In genomic region chr6:56372621-56373020, GRCh38 we compare ENCODE assay signal across 24 cellular contexts.
DNase-seq lines count a peak whose midpoint lies in the region; ATAC-seq and TF ChIP-seq lines count a peak whose summit lies in the region.
"Had no signal": no experiment of that assay in that cellular context is flagged by ENCODE, and none has a peak within 500 bp of the region (broad histone marks: within the 10 kb centered on the region; RNA-seq: fewer than 3 reads in every experiment).

No MANE protein-coding gene starts in this region.

- H3K36me3 ChIP-seq in SK-N-SH (replicated peaks in 1 of 2; ENCODE audit: control insufficient read depth in 1 of 2, insufficient read depth in 2 of 2, low read length in 1 of 2): no peaks in the 10 kb centered on the region
- H3K36me3 ChIP-seq in prostate gland: no peaks in the 10 kb centered on the region
- H3K36me3 ChIP-seq in transverse colon: no peaks in the 10 kb centered on the region
- H3K36me3 ChIP-seq: BE2C, SJCRH30, upper lobe of right lung had no signal

- H3K79me2 ChIP-seq in SK-N-SH (ENCODE audit: insufficient read depth): no peaks in the 10 kb centered on the region

- no peak overlapping the region for H3K4me3 ChIP-seq in SK-N-SH (ENCODE audit: low read depth in 2 of 2, low read length in 1 of 2)
- no peak overlapping the region for H3K4me3 ChIP-seq in fibroblast of pulmonary artery (replicated peaks; ENCODE audit: low read depth, low read length)
- H3K4me3 ChIP-seq in prostate gland: no peak overlapping the region
- H3K4me3 ChIP-seq in transverse colon: no peak overlapping the region
- H3K4me3 ChIP-seq: GM23248, SJCRH30, upper lobe of right lung had no signal

- no peak overlapping the region for H2AFZ ChIP-seq in SK-N-SH (ENCODE audit: low read depth)
- H2AFZ ChIP-seq: GM23248 had no signal

- POLR2A ChIA-PET in SK-N-SH (lab: Yijun Ruan, JAX): no interaction called here

- H3F3A ChIP-seq in SK-N-SH (replicated peaks; ENCODE audit: insufficient read depth): peaks cover 36% of the 10 kb centered on the region

- no peak for TF ChIP-seq RAD21 in SK-N-SH (IDR thresholded peaks at IDR 0.05; ENCODE audit: low read length)

- no peak overlapping the region for H3K4me2 ChIP-seq in SK-N-SH

- in situ Hi-C loops in transverse colon (cut with MboI; ENCODE audit: low pct_ligation_motif_present in 1 of 4, low pct_unique_long_range_greater_than_20kb in 1 of 4, low sequenced_read_pairs in 3 of 4): no loop called here

- intact Hi-C loops in prostate gland (cut with DNase I): loop anchor here (2.0 kb wide), 1 partner anchor 168 kb away; no protein-coding TSS in a partner anchor
- intact Hi-C loops in transverse colon (cut with DNase I; ENCODE audit: low total_unique reads): loop anchor here (10.0 kb wide), 1 partner anchor 62 kb away; no protein-coding TSS in a partner anchor

- no peaks in the 10 kb centered on the region for H3K27me3 ChIP-seq in SK-N-SH (ENCODE audit: insufficient read depth)
- no peaks in the 10 kb centered on the region for H3K27me3 ChIP-seq in prostate gland (replicated peaks; ENCODE audit: insufficient read depth)
- H3K27me3 ChIP-seq in transverse colon: no peaks in the 10 kb centered on the region
- H3K27me3 ChIP-seq: BE2C, SJCRH30, upper lobe of right lung had no signal

- peaks cover 23 to 28% of the 10 kb centered on the region in 2 experiments for H3K4me1 ChIP-seq in SK-N-SH (ENCODE audit: control insufficient read depth in 1 of 2, insufficient read depth in 2 of 2, low read depth in 1 of 2, low read length in 1 of 2)
- H3K4me1 ChIP-seq in prostate gland (replicated peaks): peaks cover 7% of the 10 kb centered on the region
- H3K4me1 ChIP-seq in transverse colon: peaks cover 11 to 34% (median 29%) of the 10 kb centered on the region in 4 donors

- TF ChIP-seq CTCF in SK-N-SH (IDR thresholded peaks at IDR 0.05) (no peak), fibroblast of pulmonary artery (IDR thresholded peaks at IDR 0.05; ENCODE audit: low read length, missing control alignments) (no peak), prostate gland (IDR thresholded peaks at IDR 0.05) (no peak), transverse colon (IDR thresholded peaks at IDR 0.05) (no peak)

- H3K9me3 ChIP-seq in SK-N-SH: no peaks in the 10 kb centered on the region
- H3K9me3 ChIP-seq in prostate gland: no peaks in the 10 kb centered on the region
- H3K9me3 ChIP-seq in transverse colon: no peaks in the 10 kb centered on the region
- H3K9me3 ChIP-seq: BE2C, upper lobe of right lung had no signal

- DNase-seq in SK-N-SH: no peak
- peak; percentile 86 for DNase-seq in fibroblast of pulmonary artery (ENCODE audit: low read depth)
- DNase-seq in prostate gland (ENCODE audit: low spot score): no peak
- DNase-seq in transverse colon: no peak
- DNase-seq in left lobe of liver (ENCODE audit: low spot score): no peak
- DNase-seq in stimulated activated CD4-positive, alpha-beta T cell treated with anti-CD3 and anti-CD28 coated beads, Interleukin-4, amount 100 ng/mL, for 4 hours: no peak
- DNase-seq in activated gamma-delta T cell treated with Interleukin-2 at 50 U/mL for 16 hours: no peak
- DNase-seq: activated B cell treated with CpG ODN at 0.5 μM for 24 hours; activated CD8-positive, alpha-beta T cell treated with anti-CD3 and anti-CD28 coated beads for 36 hours; activated naive CD4-positive, alpha-beta T cell treated with anti-CD3 and anti-CD28 coated beads, Interleukin-2, amount 10 ng/mL, durations not matched to agents 7 days and 5 days; activated T-cell treated with anti-CD3 and anti-CD28 coated beads, Interleukin-2, amount 50 U/mL, for 24 hours; BE2C; cortex of kidney; EL; glutamatergic neuron; GM23248; NCI-H1694; NCI-H345; SJCRH30; stimulated activated CD4-positive, alpha-beta T cell treated with anti-CD3 and anti-CD28 coated beads, Interleukin-15, amount 100 ng/mL, for 24 hours; T-helper 2 cell; upper lobe of right lung had no signal

- H3K27ac ChIP-seq in SK-N-SH (ENCODE audit: low read depth in 2 of 2, low read length in 1 of 2) (peak overlapping the region in 1 of 2 experiments; percentile 43; a peak in 1 of 4 replicates), prostate gland (peak overlapping the region; percentile 4 to 69), transverse colon (peak overlapping the region; percentile 71 to 83 (median 82))
- H3K27ac ChIP-seq: 22Rv1, GM23248, SJCRH30 had no signal

- H3K9ac ChIP-seq in SK-N-SH: no peak overlapping the region
- H3K9ac ChIP-seq: GM23248 had no signal

- CTCF ChIA-PET in SK-N-SH (lab: Yijun Ruan, JAX): interaction anchor here (1.0 to 8.9 kb wide), 4 partner anchors 101 to 221 kb away, joined by 4 to 150 read pairs (median 4); no protein-coding TSS in a partner anchor

- TF ChIP-seq EP300 in SK-N-SH (IDR thresholded peaks at IDR 0.05; ENCODE audit: borderline replicate concordance in 1 of 2, low read depth in 1 of 2, low read length in 1 of 2) (no peak), transverse colon (IDR thresholded peaks at IDR 0.05; ENCODE audit: low read depth) (no peak)

- H4K20me1 ChIP-seq in SK-N-SH (ENCODE audit: insufficient read depth): no peaks in the 10 kb centered on the region

- no peaks in the 10 kb centered on the region for H3K9me2 ChIP-seq in SK-N-SH

- WGBS in SK-N-SH (ENCODE audit: low lambda C conversion rate): 76% methylated on average over 1 of the region's 1 CpG
- 55% methylated on average over 1 of the region's 1 CpG for WGBS in prostate gland
- 53 to 70% methylated on average over 1 of the region's 1 CpG for WGBS in transverse colon (ENCODE audit: low coverage in 1 of 2), 2 donors

- no peak for TF ChIP-seq POLR2A in prostate gland (IDR thresholded peaks at IDR 0.05)
- TF ChIP-seq POLR2A in transverse colon (IDR thresholded peaks at IDR 0.05): no peak

- ATAC-seq in SK-N-SH treated with all-trans-retinoic acid at 6 μM for 48 hours (no peak), left lobe of liver (no peak)
- ATAC-seq: activated CD8-positive, alpha-beta T cell treated with anti-CD3 and anti-CD28 coated beads for 36 hours; upper lobe of right lung had no signal

TF ChIP-seq in SK-N-SH, 30 proteins besides CTCF, POLR2A, EP300 and RAD21:
- TF ChIP-seq RXRA (IDR thresholded peaks at IDR 0.05; ENCODE audit: borderline replicate concordance, low read depth): no peak
- TF ChIP-seq RFX5 (IDR thresholded peaks at IDR 0.05; ENCODE audit: low read length): no peak
- TF ChIP-seq, protein P1, sequence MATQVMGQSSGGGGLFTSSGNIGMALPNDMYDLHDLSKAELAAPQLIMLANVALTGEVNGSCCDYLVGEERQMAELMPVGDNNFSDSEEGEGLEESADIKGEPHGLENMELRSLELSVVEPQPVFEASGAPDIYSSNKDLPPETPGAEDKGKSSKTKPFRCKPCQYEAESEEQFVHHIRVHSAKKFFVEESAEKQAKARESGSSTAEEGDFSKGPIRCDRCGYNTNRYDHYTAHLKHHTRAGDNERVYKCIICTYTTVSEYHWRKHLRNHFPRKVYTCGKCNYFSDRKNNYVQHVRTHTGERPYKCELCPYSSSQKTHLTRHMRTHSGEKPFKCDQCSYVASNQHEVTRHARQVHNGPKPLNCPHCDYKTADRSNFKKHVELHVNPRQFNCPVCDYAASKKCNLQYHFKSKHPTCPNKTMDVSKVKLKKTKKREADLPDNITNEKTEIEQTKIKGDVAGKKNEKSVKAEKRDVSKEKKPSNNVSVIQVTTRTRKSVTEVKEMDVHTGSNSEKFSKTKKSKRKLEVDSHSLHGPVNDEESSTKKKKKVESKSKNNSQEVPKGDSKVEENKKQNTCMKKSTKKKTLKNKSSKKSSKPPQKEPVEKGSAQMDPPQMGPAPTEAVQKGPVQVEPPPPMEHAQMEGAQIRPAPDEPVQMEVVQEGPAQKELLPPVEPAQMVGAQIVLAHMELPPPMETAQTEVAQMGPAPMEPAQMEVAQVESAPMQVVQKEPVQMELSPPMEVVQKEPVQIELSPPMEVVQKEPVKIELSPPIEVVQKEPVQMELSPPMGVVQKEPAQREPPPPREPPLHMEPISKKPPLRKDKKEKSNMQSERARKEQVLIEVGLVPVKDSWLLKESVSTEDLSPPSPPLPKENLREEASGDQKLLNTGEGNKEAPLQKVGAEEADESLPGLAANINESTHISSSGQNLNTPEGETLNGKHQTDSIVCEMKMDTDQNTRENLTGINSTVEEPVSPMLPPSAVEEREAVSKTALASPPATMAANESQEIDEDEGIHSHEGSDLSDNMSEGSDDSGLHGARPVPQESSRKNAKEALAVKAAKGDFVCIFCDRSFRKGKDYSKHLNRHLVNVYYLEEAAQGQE (IDR thresholded peaks at IDR 0.05; ENCODE audit: low read depth, low read length): no peak
- peak; percentile 13; the same call in 1 of the 2 replicates for TF ChIP-seq TCF12 (IDR thresholded peaks at IDR 0.05)

TF ChIP-seq in SK-N-SH treated with all-trans-retinoic acid at 6 μM for 48 hours, 23 proteins besides CTCF, POLR2A, EP300 and RAD21 (continues in another document):
- TF ChIP-seq TOX (CRISPR knock-in tag; IDR thresholded peaks at IDR 0.05; ENCODE audit: borderline replicate concordance): no peak
- TF ChIP-seq RARB (CRISPR knock-in tag; IDR thresholded peaks at IDR 0.05): no peak
- no peak for TF ChIP-seq SNAI2 (CRISPR knock-in tag; IDR thresholded peaks at IDR 0.05)
- TF ChIP-seq PPARA (CRISPR knock-in tag; IDR thresholded peaks at IDR 0.05; ENCODE audit: borderline replicate concordance): no peak
- TF ChIP-seq ZNF565 (CRISPR knock-in tag; conservative IDR thresholded peaks at IDR 0.05; ENCODE audit: low read depth): no peak
- no peak for TF ChIP-seq TCF4 (CRISPR knock-in tag; IDR thresholded peaks at IDR 0.05; ENCODE audit: borderline replicate concordance)
- no peak for TF ChIP-seq BACH2 (CRISPR knock-in tag; IDR thresholded peaks at IDR 0.05; ENCODE audit: borderline replicate concordance)
- TF ChIP-seq ZFP3 (CRISPR knock-in tag; IDR thresholded peaks at IDR 0.05): no peak
